ENCODE assay signal across 1 cellular context in the genomic region with DNA sequence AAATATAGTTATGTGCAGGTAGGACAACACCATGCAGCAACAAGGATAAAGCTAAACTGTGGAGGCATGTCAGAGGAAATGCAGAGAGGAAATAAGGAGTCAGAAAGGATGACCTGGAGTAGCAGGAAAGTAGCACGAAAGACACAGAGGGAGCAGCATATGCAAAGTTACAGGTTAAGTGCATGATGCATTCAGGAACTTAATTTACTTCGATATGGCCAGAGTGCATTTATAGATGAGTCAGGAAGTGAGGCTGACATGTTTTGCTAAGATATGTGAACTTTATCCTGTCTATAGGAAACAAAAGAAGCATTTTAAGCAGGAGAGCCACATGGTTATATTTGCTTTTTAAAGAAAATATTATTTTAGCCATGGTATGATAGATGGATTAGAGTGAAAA.
A peak's percentile ranks its signal among the peaks of the same experiment; 100 is the strongest.
TF ChIP-seq lines count a peak whose summit lies in the region.

No MANE protein-coding gene starts in this region.

TF ChIP-seq in HepG2, 621 proteins besides CTCF, POLR2A, EP300 and RAD21:
- no peak for TF ChIP-seq ZNF350 (CRISPR knock-in tag; IDR thresholded peaks at IDR 0.05; ENCODE audit: borderline replicate concordance, low read depth)
- 0 out of 2 replicates have a peak, but pooled peaks have one; percentile 5 for TF ChIP-seq YEATS2 (CRISPR knock-in tag; IDR thresholded peaks at IDR 0.05; ENCODE audit: borderline replicate concordance)
- no peak for TF ChIP-seq HNRNPUL1 (IDR thresholded peaks at IDR 0.05; ENCODE audit: low read depth, low read length)
- TF ChIP-seq, protein P1, sequence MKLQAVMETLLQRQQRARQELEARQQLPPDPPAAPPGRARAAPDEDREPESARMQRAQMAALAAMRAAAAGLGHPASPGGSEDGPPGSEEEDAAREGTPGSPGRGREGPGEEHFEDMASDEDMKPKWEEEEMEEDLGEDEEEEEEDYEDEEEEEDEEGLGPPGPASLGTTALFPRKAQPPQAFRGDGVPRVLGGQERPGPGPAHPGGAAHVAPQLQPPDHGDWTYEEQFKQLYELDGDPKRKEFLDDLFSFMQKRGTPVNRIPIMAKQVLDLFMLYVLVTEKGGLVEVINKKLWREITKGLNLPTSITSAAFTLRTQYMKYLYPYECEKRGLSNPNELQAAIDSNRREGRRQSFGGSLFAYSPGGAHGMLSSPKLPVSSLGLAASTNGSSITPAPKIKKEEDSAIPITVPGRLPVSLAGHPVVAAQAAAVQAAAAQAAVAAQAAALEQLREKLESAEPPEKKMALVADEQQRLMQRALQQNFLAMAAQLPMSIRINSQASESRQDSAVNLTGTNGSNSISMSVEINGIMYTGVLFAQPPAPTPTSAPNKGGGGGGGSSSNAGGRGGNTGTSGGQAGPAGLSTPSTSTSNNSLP (IDR thresholded peaks at IDR 0.05; ENCODE audit: low read depth, low read length): 0 out of 2 replicates have a peak, but pooled peaks have one; percentile 30
- TF ChIP-seq GFI1 (CRISPR knock-in tag; IDR thresholded peaks at IDR 0.05; ENCODE audit: borderline replicate concordance): no peak
- TF ChIP-seq, protein P2, sequence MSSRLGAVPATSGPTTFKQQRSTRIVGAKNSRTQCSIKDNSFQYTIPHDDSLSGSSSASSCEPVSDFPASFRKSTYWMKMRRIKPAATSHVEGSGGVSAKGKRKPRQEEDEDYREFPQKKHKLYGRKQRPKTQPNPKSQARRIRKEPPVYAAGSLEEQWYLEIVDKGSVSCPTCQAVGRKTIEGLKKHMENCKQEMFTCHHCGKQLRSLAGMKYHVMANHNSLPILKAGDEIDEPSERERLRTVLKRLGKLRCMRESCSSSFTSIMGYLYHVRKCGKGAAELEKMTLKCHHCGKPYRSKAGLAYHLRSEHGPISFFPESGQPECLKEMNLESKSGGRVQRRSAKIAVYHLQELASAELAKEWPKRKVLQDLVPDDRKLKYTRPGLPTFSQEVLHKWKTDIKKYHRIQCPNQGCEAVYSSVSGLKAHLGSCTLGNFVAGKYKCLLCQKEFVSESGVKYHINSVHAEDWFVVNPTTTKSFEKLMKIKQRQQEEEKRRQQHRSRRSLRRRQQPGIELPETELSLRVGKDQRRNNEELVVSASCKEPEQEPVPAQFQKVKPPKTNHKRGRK (CRISPR knock-in tag; IDR thresholded peaks at IDR 0.05): no peak
TF ChIP-seq in HepG2: peak in this region for 2.
